10 cellular contexts compared by ENCODE assay signal in the genomic region with DNA sequence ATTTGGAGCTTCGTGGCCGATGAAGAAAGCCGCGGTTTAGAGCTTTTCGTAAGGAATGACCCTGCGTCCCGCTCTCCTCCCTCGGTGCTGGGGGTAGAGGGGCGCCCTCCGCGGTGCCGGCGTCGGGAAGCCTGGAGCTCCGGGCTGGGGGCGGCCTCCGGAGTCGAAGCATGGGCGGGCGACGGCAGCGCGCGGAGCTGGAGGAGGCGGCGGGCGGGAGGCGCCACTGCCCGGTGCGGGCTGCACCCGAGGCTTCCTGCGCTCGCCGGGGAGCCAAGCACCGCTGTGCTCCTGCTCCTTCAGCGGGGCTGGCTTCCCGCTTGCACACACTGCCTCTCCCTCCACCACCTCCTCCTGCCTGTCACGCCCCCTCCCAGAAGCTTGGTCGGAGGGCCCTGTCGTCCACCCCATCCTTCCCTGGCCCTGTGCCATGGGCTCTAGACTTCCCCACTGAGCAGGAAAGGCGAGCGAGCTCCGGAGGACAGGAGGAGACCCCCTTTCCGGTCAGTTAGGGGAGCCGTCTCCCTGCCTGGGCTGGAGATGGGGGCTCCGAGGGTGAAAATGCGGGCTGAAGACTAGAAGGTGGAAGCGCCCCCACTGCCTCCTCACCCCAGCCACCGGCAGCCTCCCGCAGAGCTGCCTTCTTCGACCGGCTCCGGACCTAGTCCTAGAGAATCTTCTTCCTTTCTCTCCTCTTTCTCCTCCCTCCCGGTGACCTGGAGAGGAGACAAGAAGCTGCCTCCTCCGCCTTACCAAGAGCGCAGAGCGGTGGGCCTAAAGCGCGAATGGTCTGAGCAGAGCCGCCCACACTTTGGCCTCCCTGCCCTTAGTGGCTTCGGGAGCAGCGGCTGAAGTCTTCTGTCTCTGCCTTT. TPM values are rescaled to one million over a fixed set of nuclear protein-coding genes. Genes with fewer than 3 reads are reported as not detected.
DNase-seq lines count a peak whose midpoint lies in the region; ATAC-seq and TF ChIP-seq lines count a peak whose summit lies in the region.
"Had no signal": no experiment of that assay in that cellular context is flagged by ENCODE, and none has a peak within 500 bp of the region (broad histone marks: within the 10 kb centered on the region; RNA-seq: fewer than 3 reads in every experiment).

No MANE protein-coding gene starts in this region.

- H3K27me3 Mint-ChIP-seq in activated naive CD8-positive, alpha-beta T cell treated with anti-CD3 and anti-CD28 coated beads, Interleukin-2, amount 10 ng/mL, durations not matched to agents 7 days and 5 days, result peaks cover 48% of the 10 kb centered on the region

- CTCF ChIA-PET in GM10248 (lab: Yijun Ruan, JAX), result no interaction called here

- H3K9me2 ChIP-seq in hepatocyte (replicated peaks; ENCODE audit: insufficient read depth), result no peaks in the 10 kb centered on the region

- TF ChIP-seq POLR2A in spleen (IDR thresholded peaks at IDR 0.05), result no peak

- H3K9me3 ChIP-seq in hepatocyte (ENCODE audit: low read depth) (no peaks in the 10 kb centered on the region), spleen (peaks cover 0 to 3% (median 0%) of the 10 kb centered on the region in 8 donors)

- H3K36me3 ChIP-seq in hepatocyte (replicated peaks; ENCODE audit: insufficient read depth, low read depth) (no peaks in the 10 kb centered on the region), spleen (no peaks in the 10 kb centered on the region)

- H2AFZ ChIP-seq in hepatocyte, result no peak overlapping the region

- H3K9me3 Mint-ChIP-seq in activated naive CD8-positive, alpha-beta T cell treated with anti-CD3 and anti-CD28 coated beads, Interleukin-2, amount 10 ng/mL, durations not matched to agents 7 days and 5 days, result no peaks in the 10 kb centered on the region

- H3K4me1 Mint-ChIP-seq in activated naive CD8-positive, alpha-beta T cell treated with anti-CD3 and anti-CD28 coated beads, Interleukin-2, amount 10 ng/mL, durations not matched to agents 7 days and 5 days, result no peaks in the 10 kb centered on the region

- POLR2A ChIA-PET in activated naive CD8-positive, alpha-beta T cell treated with anti-CD3 and anti-CD28 coated beads, Interleukin-2, amount 10 ng/mL, durations not matched to agents 7 days and 5 days (lab: Charles Lee), result no interaction called here
- POLR2A ChIA-PET in GM10248 (lab: Yijun Ruan, JAX), result no interaction called here

- H3K27ac Mint-ChIP-seq in activated naive CD8-positive, alpha-beta T cell treated with anti-CD3 and anti-CD28 coated beads, Interleukin-2, amount 10 ng/mL, durations not matched to agents 7 days and 5 days, result no peak overlapping the region

- H3K4me1 ChIP-seq in hepatocyte (ENCODE audit: insufficient read depth) (no peaks in the 10 kb centered on the region), spleen (peaks cover 0 to 41% (median 17%) of the 10 kb centered on the region in 6 donors)

- H3K4me3 ChIP-seq in hepatocyte (peak overlapping the region; percentile 10), spleen (peak overlapping the region; percentile 19 to 70 (median 41))

- H4K20me1 ChIP-seq in hepatocyte (ENCODE audit: insufficient read depth, poor library complexity, severe bottlenecking), result no peaks in the 10 kb centered on the region

- no peaks in the 10 kb centered on the region for H3K79me2 ChIP-seq in hepatocyte

- TF ChIP-seq CTCF in hepatocyte (IDR thresholded peaks at IDR 0.05; ENCODE audit: poor library complexity) (no peak), spleen (IDR thresholded peaks at IDR 0.05 in 8 of 11, conservative IDR thresholded peaks at IDR 0.05 in 3 of 11) (no peak), GM10248 (IDR thresholded peaks at IDR 0.05; ENCODE audit: control extremely low read depth, extremely low read depth, low read depth, missing control alignments) (no peak)

- ATAC-seq in activated naive CD8-positive, alpha-beta T cell treated with anti-CD3 and anti-CD28 coated beads, Interleukin-2, amount 10 ng/mL, durations not matched to agents 7 days and 5 days (ENCODE audit: low read depth), result no peak

- 4% methylated on average over 41 of the region's 62 CpGs for WGBS in hepatocyte (ENCODE audit: low lambda C conversion rate, missing lambda C conversion rate)
- WGBS in spleen, 5 donors, result 10 to 19% (median 12%) methylated on average over 48 to 62 of the region's 62 CpGs

- H3K4me2 ChIP-seq in hepatocyte, result peak overlapping the region; percentile 90

- H3K27me3 ChIP-seq in hepatocyte (peaks cover 75% of the 10 kb centered on the region), spleen (replicated peaks in 1 of 7) (peaks cover 3 to 83% (median 30%) of the 10 kb centered on the region in 7 donors)

- peak overlapping the region; percentile 31 for H3K4me3 Mint-ChIP-seq in activated naive CD8-positive, alpha-beta T cell treated with anti-CD3 and anti-CD28 coated beads, Interleukin-2, amount 10 ng/mL, durations not matched to agents 7 days and 5 days

- intact Hi-C loops in spleen (cut with DNase I; ENCODE audit: low total_unique reads), result no loop called here

- H3K27ac ChIP-seq in hepatocyte, result no peak overlapping the region
- H3K27ac ChIP-seq in spleen, result peak overlapping the region in 5 of 8 donors; percentile 31 to 63 (median 55)

- peak; percentile 43 for DNase-seq in NCI-H748 (lab: John Stamatoyannopoulos, UW; ENCODE audit: unreplicated experiment)
- no peak for DNase-seq in NCI-H748 treated with DMSO at 0.1 percent for 48 hours (lab: John Stamatoyannopoulos, UW)
- no peak for DNase-seq in activated naive CD8-positive, alpha-beta T cell treated with anti-CD3 and anti-CD28 coated beads, Interleukin-2, amount 10 ng/mL, durations not matched to agents 7 days and 5 days
- peak; percentile 23 for DNase-seq in hepatocyte (ENCODE audit: low spot score)
- DNase-seq in spleen, result no peak
- no peak for DNase-seq in GM10248 (ENCODE audit: extremely low spot score)
- no peak for DNase-seq in activated CD4-positive, alpha-beta T cell treated with anti-CD3 and anti-CD28 coated beads, Interleukin-2, amount 50 U/mL, for 1 hour
- DNase-seq in activated gamma-delta T cell (lab: John Stamatoyannopoulos, UW), result no peak
- DNase-seq: AML-193, erythroblast had no signal

- H3K36me3 Mint-ChIP-seq in activated naive CD8-positive, alpha-beta T cell treated with anti-CD3 and anti-CD28 coated beads, Interleukin-2, amount 10 ng/mL, durations not matched to agents 7 days and 5 days, result no peaks in the 10 kb centered on the region

RNA-seq across cellular contexts. Expression of gene CDH4, which starts 1.8 kb away (rescaled TPM):
- total RNA-seq in activated naive CD8-positive, alpha-beta T cell treated with anti-CD3 and anti-CD28 coated beads, Interleukin-2, amount 10 ng/mL, durations not matched to agents 7 days and 5 days, result under 1 TPM; 0.14 to 0.20 TPM
- 0.53 TPM in 1 of 2 replicates, not detected in the other for total RNA-seq in hepatocyte
- 0.58 and 0.73 TPM in 2 replicates for polyA plus RNA-seq in hepatocyte
- 10 to 100 TPM in 4 of 7 donors, 1 to 10 TPM in 3; 5.4 to 20.1 (median 10.3) TPM for total RNA-seq in spleen
- polyA plus RNA-seq in spleen, result 1 to 10 TPM in 1 of 3 donors, under 1 TPM in 2; 0.30 to 1.8 (median 0.54) TPM

Comparison
In these comparisons a context has a peak if more than half of its experiments do, and no peak if none do; other contexts are left out.
1. DNase-seq: peak in NCI-H748 (single experiment) and hepatocyte (single experiment); none in NCI-H748 treated with DMSO at 0.1 percent for 48 hours (single experiment), activated naive CD8-positive, alpha-beta T cell treated with anti-CD3 and anti-CD28 coated beads, Interleukin-2, amount 10 ng/mL, durations not matched to agents 7 days and 5 days (single experiment), spleen (single experiment), GM10248 (single experiment), activated CD4-positive, alpha-beta T cell treated with anti-CD3 and anti-CD28 coated beads, Interleukin-2, amount 50 U/mL, for 1 hour (single experiment) and activated gamma-delta T cell (single experiment).